In genomic region chr3:15496341-15496664, GRCh38 we compare ENCODE assay signal across 20 cellular contexts. TPM values are rescaled to one million over a fixed set of nuclear protein-coding genes. Genes with fewer than 3 reads are reported as not detected.
DNase-seq lines count a peak whose midpoint lies in the region; ATAC-seq and TF ChIP-seq lines count a peak whose summit lies in the region.
"Had no signal": no experiment of that assay in that cellular context is flagged by ENCODE, and none has a peak within 500 bp of the region (broad histone marks: within the 10 kb centered on the region; RNA-seq: fewer than 3 reads in every experiment).

No MANE protein-coding gene starts in this region.

- no peak for DNase-seq in GM23338 (ENCODE audit: low spot score)
- no peak for DNase-seq in right cardiac atrium
- DNase-seq in smooth muscle cell (lab: John Stamatoyannopoulos, UW; ENCODE audit: unreplicated experiment): no peak
- DNase-seq in COLO668 (lab: John Stamatoyannopoulos, UW; ENCODE audit: unreplicated experiment): no peak
- DNase-seq in NCI-H1105 treated with DMSO at 0.1 percent for 48 hours (lab: John Stamatoyannopoulos, UW): no peak
- DNase-seq: activated CD4-positive, alpha-beta T cell treated with anti-CD3 and anti-CD28 coated beads, Interleukin-2, amount 10 ng/mL, durations not matched to agents 7 days and 5 days; activated CD8-positive, alpha-beta memory T cell treated with anti-CD3 and anti-CD28 coated beads, Interleukin-2, amount 10 ng/mL, durations not matched to agents 7 days and 5 days; activated naive CD8-positive, alpha-beta T cell treated with anti-CD3 and anti-CD28 coated beads, Interleukin-2, amount 10 ng/mL, durations not matched to agents 7 days and 5 days; colonic mucosa; occipital lobe; stimulated activated CD4-positive, alpha-beta T cell treated with anti-CD3 and anti-CD28 coated beads, Interleukin-15, amount 100 ng/mL, for 24 hours; T-helper 17 cell; upper lobe of right lung had no signal

- ATAC-seq in GM23338 (peak; percentile 18), right cardiac atrium (peak; percentile 44 to 64), GM19324 (IDR thresholded peaks at IDR 0.05; ENCODE audit: low FRiP score, unreplicated experiment) (no peak)
- ATAC-seq: left lobe of liver, T-helper 17 cell, upper lobe of right lung had no signal

- H3K27me3 ChIP-seq in GM23338 (ENCODE audit: insufficient read depth) (no peaks in the 10 kb centered on the region), right cardiac atrium (ENCODE audit: control insufficient read depth, insufficient read depth) (no peaks in the 10 kb centered on the region), parathyroid adenoma (ENCODE audit: control insufficient read depth, insufficient read depth, low read length) (no peaks in the 10 kb centered on the region), smooth muscle cell (ENCODE audit: low read depth) (no peaks in the 10 kb centered on the region)
- H3K27me3 ChIP-seq: BLaER1 treated with 17β-estradiol and CSF1 and Interleukin-3, amounts not matched to agents 10 nM and 100 nM; colonic mucosa; upper lobe of right lung had no signal

- no peaks in the 10 kb centered on the region for H3K79me2 ChIP-seq in GM23338 (replicated peaks; ENCODE audit: insufficient read depth)
- no peaks in the 10 kb centered on the region for H3K79me2 ChIP-seq in parathyroid adenoma
- no peaks in the 10 kb centered on the region for H3K79me2 ChIP-seq in smooth muscle cell (ENCODE audit: low read depth)

- TF ChIP-seq CTCF in GM23338 (conservative IDR thresholded peaks at IDR 0.05; ENCODE audit: low read depth in 2 of 2): no peak
- TF ChIP-seq CTCF in brain (conservative IDR thresholded peaks at IDR 0.05): no peak
- TF ChIP-seq CTCF in parathyroid adenoma (IDR thresholded peaks at IDR 0.05): no peak
- no peak for TF ChIP-seq CTCF in smooth muscle cell (IDR thresholded peaks at IDR 0.05; ENCODE audit: borderline replicate concordance, insufficient read depth, poor library complexity, severe bottlenecking)

- peaks cover 3% of the 10 kb centered on the region; the same call in 1 of the 2 replicates for H3K9me2 ChIP-seq in GM23338 (ENCODE audit: insufficient read depth)

- no peak overlapping the region for H2AFZ ChIP-seq in GM23338
- peak overlapping the region; percentile 42 for H2AFZ ChIP-seq in parathyroid adenoma
- H2AFZ ChIP-seq in smooth muscle cell (ENCODE audit: low read depth): no peak overlapping the region

- H3K27me3 Mint-ChIP-seq in GM23338 (ENCODE audit: insufficient read depth, low read depth, poor library complexity) (peaks cover 2% of the 10 kb centered on the region), brain (no peaks in the 10 kb centered on the region)
- H3K27me3 Mint-ChIP-seq: activated CD4-positive, alpha-beta T cell treated with anti-CD3 and anti-CD28 coated beads, Interleukin-2, amount 10 ng/mL, durations not matched to agents 7 days and 5 days; activated T-helper 17 cell treated with anti-CD3 and anti-CD28 coated beads, Interleukin-2, amount 50 U/mL, for 72 hours; T-helper 17 cell had no signal

- H3K4me1 Mint-ChIP-seq in GM23338: peaks cover 17% of the 10 kb centered on the region
- H3K4me1 Mint-ChIP-seq in brain: peaks cover 51% of the 10 kb centered on the region

- no peak overlapping the region for H3K4me3 Mint-ChIP-seq in GM23338
- H3K4me3 Mint-ChIP-seq in brain: no peak overlapping the region
- H3K4me3 Mint-ChIP-seq: activated CD4-positive, alpha-beta T cell treated with anti-CD3 and anti-CD28 coated beads, Interleukin-2, amount 10 ng/mL, durations not matched to agents 7 days and 5 days; activated CD8-positive, alpha-beta memory T cell treated with anti-CD3 and anti-CD28 coated beads, Interleukin-2, amount 10 ng/mL, durations not matched to agents 7 days and 5 days; activated naive CD8-positive, alpha-beta T cell treated with anti-CD3 and anti-CD28 coated beads, Interleukin-2, amount 10 ng/mL, durations not matched to agents 7 days and 5 days; activated T-helper 17 cell treated with anti-CD3 and anti-CD28 coated beads, Interleukin-2, amount 50 U/mL, for 72 hours; T-helper 17 cell had no signal

- H3K9me3 Mint-ChIP-seq in GM23338 (no peaks in the 10 kb centered on the region), brain (no peaks in the 10 kb centered on the region)
- H3K9me3 Mint-ChIP-seq: activated CD4-positive, alpha-beta T cell treated with anti-CD3 and anti-CD28 coated beads, Interleukin-2, amount 10 ng/mL, durations not matched to agents 7 days and 5 days; activated T-helper 17 cell treated with anti-CD3 and anti-CD28 coated beads, Interleukin-2, amount 50 U/mL, for 72 hours had no signal

- H3K36me3 ChIP-seq in GM23338 (ENCODE audit: insufficient read depth): no peaks in the 10 kb centered on the region
- H3K36me3 ChIP-seq in parathyroid adenoma (ENCODE audit: control insufficient read depth, insufficient read depth, low read length): no peaks in the 10 kb centered on the region
- no peaks in the 10 kb centered on the region for H3K36me3 ChIP-seq in smooth muscle cell (ENCODE audit: low read depth)
- H3K36me3 ChIP-seq: BLaER1 treated with 17β-estradiol and CSF1 and Interleukin-3, amounts not matched to agents 10 nM and 100 nM; colonic mucosa; upper lobe of right lung had no signal

- no peak overlapping the region for H3K4me3 ChIP-seq in GM23338
- H3K4me3 ChIP-seq in right cardiac atrium (ENCODE audit: low read length): no peak overlapping the region
- no peak overlapping the region for H3K4me3 ChIP-seq in parathyroid adenoma (ENCODE audit: low read depth, low read length)
- H3K4me3 ChIP-seq in smooth muscle cell: no peak overlapping the region
- H3K4me3 ChIP-seq: BLaER1 treated with 17β-estradiol and CSF1 and Interleukin-3, amounts not matched to agents 10 nM and 100 nM; colonic mucosa; upper lobe of right lung had no signal

- H3K27ac ChIP-seq in GM23338 (ENCODE audit: low read depth) (no peak overlapping the region), right cardiac atrium (ENCODE audit: low read length) (peak overlapping the region; percentile 81), parathyroid adenoma (peak overlapping the region; percentile 9), smooth muscle cell (ENCODE audit: low read depth) (no peak overlapping the region)
- H3K27ac ChIP-seq: BLaER1 treated with 17β-estradiol and CSF1 and Interleukin-3, amounts not matched to agents 10 nM and 100 nM; colonic mucosa; upper lobe of right lung had no signal

- H3K4me2 ChIP-seq in GM23338 (no peak overlapping the region), parathyroid adenoma (ENCODE audit: low read length) (no peak overlapping the region), smooth muscle cell (no peak overlapping the region)
- H3K4me2 ChIP-seq: BLaER1 treated with 17β-estradiol and CSF1 and Interleukin-3, amounts not matched to agents 10 nM and 100 nM had no signal

- H3K4me1 ChIP-seq in GM23338 (ENCODE audit: insufficient read depth): 0 out of 2 replicates have a peak, but pooled peaks cover 6% of the 10 kb centered on the region
- H3K4me1 ChIP-seq in right cardiac atrium (ENCODE audit: control insufficient read depth, insufficient read depth, low read length): peaks cover 12% of the 10 kb centered on the region
- no peaks in the 10 kb centered on the region for H3K4me1 ChIP-seq in parathyroid adenoma
- H3K4me1 ChIP-seq in smooth muscle cell (ENCODE audit: low read depth): no peaks in the 10 kb centered on the region
- H3K4me1 ChIP-seq: colonic mucosa had no signal

- H3K27ac Mint-ChIP-seq in GM23338 (no peak overlapping the region), brain (peak overlapping the region in 3 of 5 experiments; percentile 39 to 74 (median 53))
- H3K27ac Mint-ChIP-seq: activated CD4-positive, alpha-beta T cell treated with anti-CD3 and anti-CD28 coated beads, Interleukin-2, amount 10 ng/mL, durations not matched to agents 7 days and 5 days; activated CD8-positive, alpha-beta memory T cell treated with anti-CD3 and anti-CD28 coated beads, Interleukin-2, amount 10 ng/mL, durations not matched to agents 7 days and 5 days; activated naive CD8-positive, alpha-beta T cell treated with anti-CD3 and anti-CD28 coated beads, Interleukin-2, amount 10 ng/mL, durations not matched to agents 7 days and 5 days; activated T-helper 17 cell treated with anti-CD3 and anti-CD28 coated beads, Interleukin-2, amount 50 U/mL, for 72 hours; T-helper 17 cell had no signal

- H3K9me3 ChIP-seq in right cardiac atrium (ENCODE audit: control insufficient read depth, low read length) (no peaks in the 10 kb centered on the region), parathyroid adenoma (ENCODE audit: control insufficient read depth, low read length) (no peaks in the 10 kb centered on the region), smooth muscle cell (replicated peaks; ENCODE audit: low read depth) (no peaks in the 10 kb centered on the region)
- H3K9me3 ChIP-seq: BLaER1 treated with 17β-estradiol and CSF1 and Interleukin-3, amounts not matched to agents 10 nM and 100 nM; colonic mucosa; upper lobe of right lung had no signal

- no peaks in the 10 kb centered on the region for H4K20me1 ChIP-seq in GM23338 (replicated peaks; ENCODE audit: insufficient read depth)
- no peaks in the 10 kb centered on the region for H4K20me1 ChIP-seq in smooth muscle cell (ENCODE audit: low read depth)
- H4K20me1 ChIP-seq: BLaER1 treated with 17β-estradiol and CSF1 and Interleukin-3, amounts not matched to agents 10 nM and 100 nM had no signal

- H3K36me3 Mint-ChIP-seq in GM23338 (ENCODE audit: low read depth) (no peaks in the 10 kb centered on the region), brain (no peaks in the 10 kb centered on the region)
- H3K36me3 Mint-ChIP-seq: activated CD8-positive, alpha-beta memory T cell treated with anti-CD3 and anti-CD28 coated beads, Interleukin-2, amount 10 ng/mL, durations not matched to agents 7 days and 5 days had no signal

- H3F3A ChIP-seq in GM23338 (replicated peaks; ENCODE audit: low read depth) (no peaks in the 10 kb centered on the region), smooth muscle cell (ENCODE audit: low read depth) (no peaks in the 10 kb centered on the region)

- no peak overlapping the region for H3K9ac ChIP-seq in parathyroid adenoma
- no peak overlapping the region for H3K9ac ChIP-seq in smooth muscle cell (ENCODE audit: low read depth)
- H3K9ac ChIP-seq: BLaER1 treated with 17β-estradiol and CSF1 and Interleukin-3, amounts not matched to agents 10 nM and 100 nM had no signal

- WGBS in right cardiac atrium: 58% methylated on average over 8 of the region's 8 CpGs
- WGBS in smooth muscle cell (ENCODE audit: low lambda C conversion rate): 87% methylated on average over 8 of the region's 8 CpGs

- intact Hi-C loops in right cardiac atrium (cut with DNase I): no loop called here

TF ChIP-seq in GM23338, 12 proteins besides CTCF, POLR2A, EP300 and RAD21 (continues in another document):
- TF ChIP-seq ZNF331 (CRISPR knock-in tag; IDR thresholded peaks at IDR 0.05; ENCODE audit: low read depth): no peak
- no peak for TF ChIP-seq EZH2phosphoT487 (IDR thresholded peaks at IDR 0.05; ENCODE audit: unreplicated experiment)
- TF ChIP-seq CREB1 (CRISPR knock-in tag; IDR thresholded peaks at IDR 0.05; ENCODE audit: low read depth): no peak

RNA-seq across cellular contexts. Expression of gene COLQ, which starts 25.2 kb away (rescaled TPM):
- 0.66 and 2.0 TPM in 2 replicates for total RNA-seq in GM23338 (2014; rRNA removed; shearing (Covaris generic))
- polyA plus RNA-seq in GM23338 (2016; fragmentation: Nextera tagmentation; extraction: Ambion mirVana): 0.71 and 0.78 TPM in 2 replicates
- polyA plus RNA-seq in brain (ENCODE audit: insufficient read depth, low read depth, low replicate concordance): 0.44 TPM
- total RNA-seq in right cardiac atrium: 10 to 100 TPM in 1 of 4 donors, 1 to 10 TPM in 3; 1.7 to 18.9 (median 3.4) TPM
- 4.3 TPM for polyA plus RNA-seq in right cardiac atrium
- total RNA-seq in smooth muscle cell: 1.3 and 1.8 TPM in 2 replicates
- polyA plus RNA-seq in smooth muscle cell: 0.69 and 3.0 TPM in 2 replicates
- total RNA-seq: NCI-H460 had no signal

Comparison
In these comparisons a context has a peak if more than half of its experiments do, and no peak if none do; other contexts are left out.
1. H3K27ac ChIP-seq: peak in right cardiac atrium (single experiment) and parathyroid adenoma (single experiment); none in GM23338 (single experiment) and smooth muscle cell (single experiment).